ENCODE assay signal across 8 cellular contexts in genomic region chr14:32560213-32560857, GRCh38.
DNase-seq lines count a peak whose midpoint lies in the region; TF ChIP-seq lines count a peak whose summit lies in the region.

No MANE protein-coding gene starts in this region.

- no peak overlapping the region for H3K27ac ChIP-seq in SJSA1

- H3K27me3 ChIP-seq in SJSA1 (replicated peaks): no peaks in the 10 kb centered on the region

- H3K4me3 ChIP-seq in SJSA1 (no peak overlapping the region), choroid plexus epithelial cell (ENCODE audit: low read depth, low read length) (no peak overlapping the region)

- DNase-seq in GM10248 (ENCODE audit: extremely low spot score) (peak; percentile 41), HCEC 1CT (peak; percentile 78), NCI-H1092 (lab: John Stamatoyannopoulos, UW) (peak; percentile 52), SJSA1 (ENCODE audit: low read depth in 1 of 2, low spot score in 2 of 2) (peak; percentile 39 to 55), choroid plexus epithelial cell (ENCODE audit: low read depth) (peak; percentile 93), left kidney (ENCODE audit: low read depth, low spot score) (peak; percentile 87)
- DNase-seq in stimulated activated CD8-positive, alpha-beta memory T cell treated with anti-CD3 and anti-CD28 coated beads, Interleukin-4, amount 100 ng/mL, for 48 hours: peak; percentile 40
- DNase-seq in stimulated activated naive CD4-positive, alpha-beta T cell treated with Interleukin-2 at 50 U/mL for 16 hours (lab: John Stamatoyannopoulos, UW): no peak

- CTCF ChIA-PET in GM10248 (lab: Yijun Ruan, JAX): interaction anchor here (0.6 to 2.9 kb wide), 23 partner anchors 8 to 1763 kb away, joined by 3 to 23 read pairs (median 4); partner anchors contain the start of gene HEATR5A

- TF ChIP-seq CTCF in GM10248 (IDR thresholded peaks at IDR 0.05; ENCODE audit: control extremely low read depth, extremely low read depth, low read depth, missing control alignments) (peak; percentile 84), choroid plexus epithelial cell (conservative IDR thresholded peaks at IDR 0.05; ENCODE audit: low read depth, low read length) (peak; percentile 87)

- POLR2A ChIA-PET in GM10248 (lab: Yijun Ruan, JAX): no interaction called here

- H3K36me3 ChIP-seq in SJSA1: no peaks in the 10 kb centered on the region

- H3K4me1 ChIP-seq in SJSA1 (replicated peaks): peaks cover 7% of the 10 kb centered on the region; the same call in 1 of the 2 replicates

- no peaks in the 10 kb centered on the region for H3K9me3 ChIP-seq in SJSA1 (replicated peaks)
